In genomic region chr2:8767324-8767723, GRCh38 we compare ENCODE assay signal across 22 cellular contexts.
"Had no signal": no experiment of that assay in that cellular context is flagged by ENCODE, and none has a peak within 500 bp of the region (broad histone marks: within the 10 kb centered on the region; RNA-seq: fewer than 3 reads in every experiment).

No MANE protein-coding gene starts in this region.

- H3K4me3 ChIP-seq: adrenal gland, pancreas, psoas muscle, tibial artery had no signal

- H3K4me1 ChIP-seq: adrenal gland, psoas muscle, tibial artery had no signal

- H3K27ac ChIP-seq: adrenal gland, neutrophil, pancreas, psoas muscle, tibial artery, WERI-Rb-1 had no signal

- H3K9me3 Mint-ChIP-seq: activated CD4-positive, alpha-beta T cell treated with anti-CD3 and anti-CD28 coated beads, Interleukin-2, amount 10 ng/mL, durations not matched to agents 7 days and 5 days; effector memory CD8-positive, alpha-beta T cell; memory B cell; nephron; stimulated activated naive CD8-positive, alpha-beta T cell treated with anti-CD3 and anti-CD28 coated beads, Interleukin-15, amount 100 ng/mL, for 72 hours; T-helper 2 cell treated with Interferon-gamma antibody and Interleukin-4, amounts not matched to agents 5 μg/mL and 100 μg/mL, for 36 hours had no signal

- H3K27ac Mint-ChIP-seq: activated CD4-positive, alpha-beta T cell treated with anti-CD3 and anti-CD28 coated beads, Interleukin-2, amount 10 ng/mL, durations not matched to agents 7 days and 5 days; activated CD8-positive, alpha-beta T cell treated with anti-CD3 and anti-CD28 coated beads, Interleukin-2, amount 10 ng/mL, durations not matched to agents 7 days and 5 days; activated naive CD8-positive, alpha-beta T cell; effector memory CD8-positive, alpha-beta T cell; memory B cell; nephron; stimulated activated naive CD8-positive, alpha-beta T cell treated with anti-CD3 and anti-CD28 coated beads, Interleukin-15, amount 100 ng/mL, for 72 hours; T-helper 2 cell treated with Interferon-gamma antibody and Interleukin-4, amounts not matched to agents 5 μg/mL and 100 μg/mL, for 36 hours had no signal

- H3K9me3 ChIP-seq: adrenal gland, neutrophil, pancreas, psoas muscle, tibial artery had no signal

- FAIRE-seq: astrocyte had no signal

- ATAC-seq: activated CD8-positive, alpha-beta T cell treated with anti-CD3 and anti-CD28 coated beads, Interleukin-2, amount 10 ng/mL, durations not matched to agents 7 days and 5 days; effector memory CD8-positive, alpha-beta T cell; esophagus mucosa; pancreas; psoas muscle; right cardiac atrium; stimulated activated naive CD8-positive, alpha-beta T cell treated with anti-CD3 and anti-CD28 coated beads, Interleukin-15, amount 100 ng/mL, for 72 hours had no signal

- H3K4me3 Mint-ChIP-seq: activated CD4-positive, alpha-beta T cell treated with anti-CD3 and anti-CD28 coated beads, Interleukin-2, amount 10 ng/mL, durations not matched to agents 7 days and 5 days; activated CD8-positive, alpha-beta T cell treated with anti-CD3 and anti-CD28 coated beads, Interleukin-2, amount 10 ng/mL, durations not matched to agents 7 days and 5 days; activated naive CD8-positive, alpha-beta T cell; effector memory CD8-positive, alpha-beta T cell; memory B cell; nephron; stimulated activated naive CD8-positive, alpha-beta T cell treated with anti-CD3 and anti-CD28 coated beads, Interleukin-15, amount 100 ng/mL, for 72 hours; T-helper 2 cell treated with Interferon-gamma antibody and Interleukin-4, amounts not matched to agents 5 μg/mL and 100 μg/mL, for 36 hours had no signal

- H3K27me3 Mint-ChIP-seq: activated CD4-positive, alpha-beta T cell treated with anti-CD3 and anti-CD28 coated beads, Interleukin-2, amount 10 ng/mL, durations not matched to agents 7 days and 5 days; activated naive CD8-positive, alpha-beta T cell; effector memory CD8-positive, alpha-beta T cell; memory B cell; stimulated activated naive CD8-positive, alpha-beta T cell treated with anti-CD3 and anti-CD28 coated beads, Interleukin-15, amount 100 ng/mL, for 72 hours had no signal

- H3K4me1 Mint-ChIP-seq: activated CD4-positive, alpha-beta T cell treated with anti-CD3 and anti-CD28 coated beads, Interleukin-2, amount 10 ng/mL, durations not matched to agents 7 days and 5 days; nephron; stimulated activated naive CD8-positive, alpha-beta T cell treated with anti-CD3 and anti-CD28 coated beads, Interleukin-15, amount 100 ng/mL, for 72 hours had no signal

- DNase-seq: activated CD4-positive, alpha-beta T cell treated with anti-CD3 and anti-CD28 coated beads, Interleukin-2, amount 10 ng/mL, durations not matched to agents 7 days and 5 days; activated CD4-positive, CD25-positive, alpha-beta regulatory T cell treated with anti-CD3 and anti-CD28 coated beads, Interleukin-2, amount 50 U/mL, for 72 hours; activated CD8-positive, alpha-beta T cell treated with anti-CD3 and anti-CD28 coated beads, Interleukin-2, amount 10 ng/mL, durations not matched to agents 7 days and 5 days; adrenal gland; central memory CD4-positive, alpha-beta T cell; effector memory CD8-positive, alpha-beta T cell; glutamatergic neuron; hippocampal formation; pancreas; psoas muscle; right cardiac atrium; stimulated activated CD4-positive, alpha-beta T cell treated with anti-CD3 and anti-CD28 coated beads, Interleukin-1b, Interleukin-23, amount 100 ng/mL, for 48 hours; stimulated activated naive CD8-positive, alpha-beta T cell treated with anti-CD3 and anti-CD28 coated beads, Interleukin-15, amount 100 ng/mL, for 72 hours; tibial artery; WERI-Rb-1 had no signal
